ENCODE assay signal across 16 cellular contexts in the genomic region with DNA sequence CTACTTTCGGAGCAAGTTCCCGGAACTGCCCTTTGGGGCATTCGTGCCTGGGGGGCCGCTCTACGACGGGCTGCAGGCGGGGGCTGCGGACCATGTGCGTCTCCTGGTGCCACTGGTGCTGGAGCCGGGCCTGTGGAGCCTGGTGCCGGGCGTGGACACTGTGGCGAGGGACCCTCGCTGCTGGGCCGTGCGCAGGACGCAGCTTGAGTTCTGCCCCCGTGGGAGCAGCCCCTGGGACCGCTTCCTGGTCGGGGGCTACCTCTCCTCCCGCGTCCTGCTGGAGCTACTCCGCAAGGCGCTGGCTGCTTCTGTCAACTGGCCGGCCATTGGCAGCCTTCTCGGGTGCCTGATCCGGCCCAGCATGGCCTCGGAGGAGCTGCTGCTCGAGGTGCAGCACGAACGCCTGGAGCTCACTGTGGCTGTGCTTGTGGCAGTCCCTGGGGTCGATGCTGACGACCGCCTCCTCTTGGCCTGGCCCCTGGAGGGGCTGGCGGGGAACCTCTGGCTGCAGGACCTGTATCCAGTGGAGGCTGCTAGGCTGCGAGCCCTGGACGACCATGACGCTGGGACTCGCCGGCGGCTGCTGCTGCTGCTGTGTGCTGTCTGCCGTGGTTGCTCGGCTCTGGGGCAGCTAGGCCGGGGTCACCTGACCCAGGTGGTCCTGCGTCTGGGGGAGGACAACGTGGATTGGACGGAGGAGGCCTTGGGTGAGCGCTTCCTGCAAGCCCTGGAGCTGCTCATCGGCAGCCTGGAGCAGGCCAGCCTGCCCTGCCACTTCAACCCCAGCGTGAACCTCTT. TPM values are rescaled to one million over a fixed set of nuclear protein-coding genes. Genes with fewer than 3 reads are reported as not detected.
A peak's percentile ranks its signal among the peaks of the same experiment; 100 is the strongest.
DNase-seq lines count a peak whose midpoint lies in the region; ATAC-seq, FAIRE-seq and TF ChIP-seq lines count a peak whose summit lies in the region.
"Had no signal": no experiment of that assay in that cellular context is flagged by ENCODE, and none has a peak within 500 bp of the region (broad histone marks: within the 10 kb centered on the region; RNA-seq: fewer than 3 reads in every experiment).

No MANE protein-coding gene starts in this region.

- H3K9ac ChIP-seq in HepG2 (ENCODE audit: insufficient read depth, low read depth, low read length), result no peak overlapping the region
- H3K9ac ChIP-seq in neuronal stem cell (ENCODE audit: low read depth, low read length, poor library complexity), result no peak overlapping the region
- H3K9ac ChIP-seq: BLaER1, GM23248 had no signal

- no peaks in the 10 kb centered on the region; a peak in 1 of 5 replicates for H3K27me3 ChIP-seq in HepG2 (ENCODE audit: control insufficient read depth in 1 of 2, insufficient read depth in 2 of 2, low read length in 2 of 2)
- no peaks in the 10 kb centered on the region for H3K27me3 ChIP-seq in right lobe of liver
- peaks cover 0 to 2% (median 0%) of the 10 kb centered on the region in 3 experiments for H3K27me3 ChIP-seq in neuronal stem cell (ENCODE audit: control insufficient read depth in 3 of 3, insufficient read depth in 3 of 3, low read depth in 1 of 3, low read length in 3 of 3)
- H3K27me3 ChIP-seq: BLaER1 had no signal

- no peak overlapping the region for H2BK12ac ChIP-seq in neuronal stem cell (ENCODE audit: low read length)

- TF ChIP-seq EP300 in HepG2 (IDR thresholded peaks at IDR 0.05; ENCODE audit: low read depth in 2 of 2, low read length in 2 of 2), result no peak
- no peak for TF ChIP-seq EP300 in HepG2 (CRISPR knock-in tag; IDR thresholded peaks at IDR 0.05; ENCODE audit: borderline replicate concordance)

- H3K4ac ChIP-seq in neuronal stem cell (ENCODE audit: low read length), result no peak overlapping the region

- H2BK15ac ChIP-seq in neuronal stem cell (ENCODE audit: low read length), result no peak overlapping the region

- H3K9me3 ChIP-seq in HepG2 (ENCODE audit: low read length), result no peaks in the 10 kb centered on the region
- H3K9me3 ChIP-seq in right lobe of liver, result no peaks in the 10 kb centered on the region
- H3K9me3 ChIP-seq in neuronal stem cell (replicated peaks in 1 of 2; ENCODE audit: control insufficient read depth in 2 of 2, insufficient read depth in 1 of 2, low read depth in 1 of 2, low read length in 2 of 2), result no peaks in the 10 kb centered on the region
- H3K9me3 ChIP-seq: A549, BLaER1, HAP-1 had no signal

- no peak overlapping the region for H4K91ac ChIP-seq in neuronal stem cell (ENCODE audit: low read depth, low read length, poor library complexity)

- no peak overlapping the region for H2BK120ac ChIP-seq in neuronal stem cell (ENCODE audit: low read depth, low read length)

- CTCF ChIA-PET in HepG2 (lab: Yijun Ruan, JAX; ENCODE audit: low intra/inter-chr PET ratio, low total read pairs), result no interaction called here

- H3K4me2 ChIP-seq in HepG2 (ENCODE audit: low read depth, low read length) (no peak overlapping the region), neuronal stem cell (ENCODE audit: insufficient read depth, low read length, poor library complexity, severe bottlenecking) (no peak overlapping the region)
- H3K4me2 ChIP-seq: A549, BLaER1 had no signal

- no peak for TF ChIP-seq RAD21 in HepG2 (CRISPR knock-in tag; IDR thresholded peaks at IDR 0.05)

- peaks cover 9% of the 10 kb centered on the region for H3K79me2 ChIP-seq in HepG2 (ENCODE audit: insufficient read depth, low read length)

- H2AFZ ChIP-seq in HepG2 (ENCODE audit: low read length) (no peak overlapping the region), neuronal stem cell (ENCODE audit: low read length) (no peak overlapping the region)
- H2AFZ ChIP-seq: GM23248 had no signal

- in situ Hi-C loops in HepG2 (cut with HindIII; ENCODE audit: extremely low pct_ligation_motif_present, low pct_unique_long_range_greater_than_20kb), result no loop called here

- DNase-seq in HepG2 (ENCODE audit: low spot score) (no peak), right lobe of liver (no peak), neuronal stem cell (ENCODE audit: low spot score) (no peak), H54 (ENCODE audit: insufficient read length, low spot score) (no peak), NCI-H2171 (lab: John Stamatoyannopoulos, UW) (no peak)
- DNase-seq: CD4-positive, alpha-beta memory T cell; DMS153; DMS79; GDM1; GM23248 had no signal

- H2AK5ac ChIP-seq in neuronal stem cell (ENCODE audit: low read depth, low read length), result no peak overlapping the region

- no peak for TF ChIP-seq CTCF in HepG2 (CRISPR knock-in tag; IDR thresholded peaks at IDR 0.05)
- no peak for TF ChIP-seq CTCF in right lobe of liver (IDR thresholded peaks at IDR 0.05)

- POLR2A ChIA-PET in HepG2 (lab: Yijun Ruan, JAX), result no interaction called here

- H3K23ac ChIP-seq in neuronal stem cell (ENCODE audit: low read depth, low read length, poor library complexity), result no peak overlapping the region

- H3K18ac ChIP-seq in neuronal stem cell (ENCODE audit: low read length), result peak overlapping the region; percentile 16

- H3K14ac ChIP-seq in neuronal stem cell (ENCODE audit: low read length), result peak overlapping the region; percentile 39

- WGBS in HepG2 (ENCODE audit: low lambda C conversion rate), result no CpG with 5 or more reads among the region's 50 CpGs
- WGBS in right lobe of liver (ENCODE audit: insufficient coverage, low coverage, low lambda C conversion rate, missing lambda C conversion rate), result 100% methylated on average over 2 of the region's 50 CpGs
- no CpG with 5 or more reads among the region's 50 CpGs for WGBS in neuronal stem cell (ENCODE audit: extremely low coverage in 2 of 2, insufficient read length in 2 of 2, insufficient replicate concordance in 1 of 2), 2 donors

- intact Hi-C loops in HepG2 (cut with micrococcal nuclease; ENCODE audit: unreplicated experiment), result no loop called here
- intact Hi-C loops in right lobe of liver (cut with DNase I), result no loop called here

- H3K4me3 ChIP-seq in HepG2 (replicated peaks in 1 of 3; ENCODE audit: insufficient read depth in 1 of 3, low read depth in 2 of 3, low read length in 3 of 3) (no peak overlapping the region), right lobe of liver (no peak overlapping the region), neuronal stem cell (ENCODE audit: low read length in 2 of 2) (no peak overlapping the region)
- H3K4me3 ChIP-seq: A549, BLaER1, GM23248, HAP-1 had no signal

- peaks cover 4 to 23% of the 10 kb centered on the region in 2 experiments; a peak in 4 of 5 replicates for H3K36me3 ChIP-seq in HepG2 (replicated peaks in 1 of 2; ENCODE audit: control insufficient read depth in 1 of 2, insufficient read depth in 2 of 2, low read length in 2 of 2)
- peaks cover 0 to 29% (median under 1%) of the 10 kb centered on the region in 4 donors for H3K36me3 ChIP-seq in right lobe of liver
- H3K36me3 ChIP-seq in neuronal stem cell (replicated peaks in 1 of 2; ENCODE audit: control insufficient read depth in 2 of 2, insufficient read depth in 2 of 2, low read length in 2 of 2), result peaks cover 18 to 28% of the 10 kb centered on the region in 2 donors

- peak overlapping the region; percentile 40 for H2BK5ac ChIP-seq in neuronal stem cell (ENCODE audit: low read length)

- no peaks in the 10 kb centered on the region for H4K20me1 ChIP-seq in HepG2 (ENCODE audit: insufficient read depth, low read length)

- H3K79me1 ChIP-seq in neuronal stem cell (ENCODE audit: low read depth, low read length), result no peaks in the 10 kb centered on the region

- peaks cover 20% of the 10 kb centered on the region for H3K4me1 ChIP-seq in HepG2 (ENCODE audit: insufficient read depth, low read length)
- peaks cover 0 to 15% (median 7%) of the 10 kb centered on the region in 4 donors for H3K4me1 ChIP-seq in right lobe of liver
- H3K4me1 ChIP-seq in neuronal stem cell (ENCODE audit: control insufficient read depth in 2 of 2, insufficient read depth in 1 of 2, low read depth in 1 of 2, low read length in 2 of 2), result peaks cover 18 to 20% of the 10 kb centered on the region in 2 donors

- BruUV-seq in HepG2 (replicated peaks; lab: Mats Ljungman, UMichigan), result no TSS peak

- H3K27ac ChIP-seq in HepG2 (ENCODE audit: extremely low read length, insufficient read depth, low read length), result no peak overlapping the region
- H3K27ac ChIP-seq in right lobe of liver, result no peak overlapping the region
- no peak overlapping the region for H3K27ac ChIP-seq in neuronal stem cell (replicated peaks; ENCODE audit: low read length)
- H3K27ac ChIP-seq: 22Rv1, A549, BLaER1, GM23248 had no signal

- ATAC-seq in HepG2 (no peak), right lobe of liver (no peak)
- ATAC-seq: A549 had no signal

- TF ChIP-seq POLR2A in HepG2 (IDR thresholded peaks at IDR 0.05; ENCODE audit: insufficient read depth in 1 of 2, low read depth in 2 of 2, low read length in 2 of 2), result no peak
- TF ChIP-seq POLR2A in right lobe of liver (IDR thresholded peaks at IDR 0.05), result no peak
- no peak for TF ChIP-seq POLR2A in H54 (IDR thresholded peaks at IDR 0.05; ENCODE audit: low read depth, low read length)

- FAIRE-seq in HepG2 (lab: Jason Lieb, UNC) (no peak), H54 (lab: Jason Lieb, UNC) (no peak)
- FAIRE-seq: A549, GM12892, GM18507 had no signal

- H4K8ac ChIP-seq in neuronal stem cell (ENCODE audit: low read depth, low read length), result peak overlapping the region; percentile 24

RNA-seq across cellular contexts. Expression of gene MIEF2, which starts 3.6 kb away (rescaled TPM):
- total RNA-seq in HepG2 (2016; rRNA removed; fragmentation: Illumina TruSeq; extraction: Trizol) (8.0 and 8.2 TPM in 2 replicates), right lobe of liver (10 to 100 TPM in 1 of 6 experiments, 1 to 10 TPM in 5; 5.9 to 10.6 (median 7.1) TPM)
- 1.4 and 1.9 TPM in 2 replicates for total RNA-seq in HepG2 (2016; cell fraction: cytosol; rRNA removed; fragmentation: Illumina TruSeq; extraction: Trizol; ENCODE audit: low read depth)
- total RNA-seq in HepG2 (2016; cell fraction: insoluble cytoplasmic fraction; rRNA removed; fragmentation: Illumina TruSeq; extraction: Trizol), result 6.8 and 9.6 TPM in 2 replicates
- total RNA-seq in HepG2 (2016; cell fraction: membrane; rRNA removed; fragmentation: Illumina TruSeq; extraction: Trizol), result 2.5 and 2.9 TPM in 2 replicates
- 11.8 and 12.5 TPM in 2 replicates for total RNA-seq in HepG2 (2016; cell fraction: nucleus; rRNA removed; fragmentation: Illumina TruSeq; extraction: Trizol)
- 6.0 and 9.5 TPM in 2 replicates for polyA plus RNA-seq in HepG2 (2011; rRNA removed)
- polyA plus RNA-seq in HepG2 (2011; cell fraction: cytosol; rRNA removed), result 10.8 and 16.3 TPM in 2 replicates
- 40.2 and 48.1 TPM in 2 replicates for polyA plus RNA-seq in HepG2 (2011; cell fraction: nucleus; rRNA removed)
- 4.3 and 5.9 TPM in 2 replicates for polyA plus RNA-seq in HepG2 (2012)
- polyA plus RNA-seq in HepG2 (2016; cell fraction: cytosol; fragmentation: Illumina TruSeq; extraction: Trizol; ENCODE audit: low read depth), result 0.40 and 0.46 TPM in 2 replicates
- 3.5 and 3.7 TPM in 2 replicates for polyA plus RNA-seq in HepG2 (2016; cell fraction: insoluble cytoplasmic fraction; fragmentation: Illumina TruSeq; extraction: Trizol; ENCODE audit: low read depth)
- polyA plus RNA-seq in HepG2 (2016; cell fraction: membrane; fragmentation: Illumina TruSeq; extraction: Trizol; ENCODE audit: low read depth), result 1.1 and 1.2 TPM in 2 replicates
- 8.4 and 11.9 TPM in 2 replicates for polyA plus RNA-seq in HepG2 (2016; cell fraction: nucleus; fragmentation: Illumina TruSeq; extraction: Trizol; ENCODE audit: insufficient read depth, low read depth)
- polyA minus RNA-seq in HepG2 (2011; rRNA and poly(A)+ RNA removed; ENCODE audit: low replicate concordance), result 12.7 and 29.1 TPM in 2 replicates
- 7.4 and 9.1 TPM in 2 replicates for polyA minus RNA-seq in HepG2 (2011; cell fraction: cytosol; rRNA and poly(A)+ RNA removed)
- 18.0 and 20.5 TPM in 2 replicates for polyA minus RNA-seq in HepG2 (2011; cell fraction: nucleus; rRNA and poly(A)+ RNA removed)
- 4.4 TPM for polyA plus RNA-seq in neuronal stem cell (2013, experiment 1 of 2)
- polyA plus RNA-seq in neuronal stem cell (2013, experiment 2 of 2), result 4.6 TPM

RNA-seq across cellular contexts. Expression of gene FLII, which starts 5.5 kb away (rescaled TPM):
- 130 and 135 TPM in 2 replicates for total RNA-seq in HepG2 (2016; rRNA removed; fragmentation: Illumina TruSeq; extraction: Trizol)
- 20.5 and 23.1 TPM in 2 replicates for total RNA-seq in HepG2 (2016; cell fraction: cytosol; rRNA removed; fragmentation: Illumina TruSeq; extraction: Trizol; ENCODE audit: low read depth)
- total RNA-seq in HepG2 (2016; cell fraction: insoluble cytoplasmic fraction; rRNA removed; fragmentation: Illumina TruSeq; extraction: Trizol), result 123 and 124 TPM in 2 replicates
- total RNA-seq in HepG2 (2016; cell fraction: membrane; rRNA removed; fragmentation: Illumina TruSeq; extraction: Trizol), result 56.6 and 58.5 TPM in 2 replicates
- total RNA-seq in HepG2 (2016; cell fraction: nucleus; rRNA removed; fragmentation: Illumina TruSeq; extraction: Trizol), result 79.3 and 83.0 TPM in 2 replicates
- polyA plus RNA-seq in HepG2 (2011; rRNA removed), result 303 and 324 TPM in 2 replicates
- polyA plus RNA-seq in HepG2 (2011; cell fraction: cytosol; rRNA removed), result 189 and 265 TPM in 2 replicates
- polyA plus RNA-seq in HepG2 (2011; cell fraction: nucleus; rRNA removed), result 685 and 845 TPM in 2 replicates
- 108 and 130 TPM in 2 replicates for polyA plus RNA-seq in HepG2 (2012)
- 15.6 and 17.4 TPM in 2 replicates for polyA plus RNA-seq in HepG2 (2016; cell fraction: cytosol; fragmentation: Illumina TruSeq; extraction: Trizol; ENCODE audit: low read depth)
- 140 and 172 TPM in 2 replicates for polyA plus RNA-seq in HepG2 (2016; cell fraction: insoluble cytoplasmic fraction; fragmentation: Illumina TruSeq; extraction: Trizol; ENCODE audit: low read depth)
- 37.0 and 39.8 TPM in 2 replicates for polyA plus RNA-seq in HepG2 (2016; cell fraction: membrane; fragmentation: Illumina TruSeq; extraction: Trizol; ENCODE audit: low read depth)
- 198 and 202 TPM in 2 replicates for polyA plus RNA-seq in HepG2 (2016; cell fraction: nucleus; fragmentation: Illumina TruSeq; extraction: Trizol; ENCODE audit: insufficient read depth, low read depth)
- 413 and 442 TPM in 2 replicates for polyA minus RNA-seq in HepG2 (2011; rRNA and poly(A)+ RNA removed; ENCODE audit: low replicate concordance)
- 159 and 175 TPM in 2 replicates for polyA minus RNA-seq in HepG2 (2011; cell fraction: cytosol; rRNA and poly(A)+ RNA removed)
- 95.7 and 108 TPM in 2 replicates for polyA minus RNA-seq in HepG2 (2011; cell fraction: nucleus; rRNA and poly(A)+ RNA removed)
- total RNA-seq in right lobe of liver, result 100 to 1,000 TPM in 4 of 6 experiments, 10 to 100 TPM in 2; 89.0 to 171 (median 116) TPM
- polyA plus RNA-seq in neuronal stem cell (2013, experiment 1 of 2), result 127 TPM
- polyA plus RNA-seq in neuronal stem cell (2013, experiment 2 of 2), result 124 TPM

RNA-seq across cellular contexts. Expression of gene LLGL1, which starts 38.6 kb away (rescaled TPM):
- 15.3 and 19.7 TPM in 2 replicates for total RNA-seq in HepG2 (2016; rRNA removed; fragmentation: Illumina TruSeq; extraction: Trizol)
- total RNA-seq in HepG2 (2016; cell fraction: cytosol; rRNA removed; fragmentation: Illumina TruSeq; extraction: Trizol; ENCODE audit: low read depth), result 2.3 and 2.6 TPM in 2 replicates
- 15.3 and 17.1 TPM in 2 replicates for total RNA-seq in HepG2 (2016; cell fraction: insoluble cytoplasmic fraction; rRNA removed; fragmentation: Illumina TruSeq; extraction: Trizol)
- total RNA-seq in HepG2 (2016; cell fraction: membrane; rRNA removed; fragmentation: Illumina TruSeq; extraction: Trizol), result 8.6 and 9.8 TPM in 2 replicates
- 8.6 and 10.2 TPM in 2 replicates for total RNA-seq in HepG2 (2016; cell fraction: nucleus; rRNA removed; fragmentation: Illumina TruSeq; extraction: Trizol)
- 15.0 and 18.8 TPM in 2 replicates for polyA plus RNA-seq in HepG2 (2011; rRNA removed)
- 10.4 and 17.8 TPM in 2 replicates for polyA plus RNA-seq in HepG2 (2011; cell fraction: cytosol; rRNA removed)
- 32.9 and 37.7 TPM in 2 replicates for polyA plus RNA-seq in HepG2 (2011; cell fraction: nucleus; rRNA removed)
- 7.1 and 9.0 TPM in 2 replicates for polyA plus RNA-seq in HepG2 (2012)
- 1.6 and 1.8 TPM in 2 replicates for polyA plus RNA-seq in HepG2 (2016; cell fraction: cytosol; fragmentation: Illumina TruSeq; extraction: Trizol; ENCODE audit: low read depth)
- polyA plus RNA-seq in HepG2 (2016; cell fraction: insoluble cytoplasmic fraction; fragmentation: Illumina TruSeq; extraction: Trizol; ENCODE audit: low read depth), result 13.7 and 17.7 TPM in 2 replicates
- polyA plus RNA-seq in HepG2 (2016; cell fraction: membrane; fragmentation: Illumina TruSeq; extraction: Trizol; ENCODE audit: low read depth), result 5.4 and 6.6 TPM in 2 replicates
- 15.0 and 16.9 TPM in 2 replicates for polyA plus RNA-seq in HepG2 (2016; cell fraction: nucleus; fragmentation: Illumina TruSeq; extraction: Trizol; ENCODE audit: insufficient read depth, low read depth)
- 19.0 and 51.1 TPM in 2 replicates for polyA minus RNA-seq in HepG2 (2011; rRNA and poly(A)+ RNA removed; ENCODE audit: low replicate concordance)
- polyA minus RNA-seq in HepG2 (2011; cell fraction: cytosol; rRNA and poly(A)+ RNA removed), result 11.7 and 14.3 TPM in 2 replicates
- polyA minus RNA-seq in HepG2 (2011; cell fraction: nucleus; rRNA and poly(A)+ RNA removed), result 8.6 and 10.4 TPM in 2 replicates
- 1 to 10 TPM; 2.0 to 8.6 (median 2.8) TPM for total RNA-seq in right lobe of liver
- polyA plus RNA-seq in neuronal stem cell (2013, experiment 1 of 2), result 72.8 TPM
- 73.5 TPM for polyA plus RNA-seq in neuronal stem cell (2013, experiment 2 of 2)

RNA-seq across cellular contexts. Expression of gene TOP3A, which starts 50.7 kb away (rescaled TPM):
- 30.7 and 36.8 TPM in 2 replicates for total RNA-seq in HepG2 (2016; rRNA removed; fragmentation: Illumina TruSeq; extraction: Trizol)
- total RNA-seq in HepG2 (2016; cell fraction: cytosol; rRNA removed; fragmentation: Illumina TruSeq; extraction: Trizol; ENCODE audit: low read depth), result 13.1 and 14.9 TPM in 2 replicates
- total RNA-seq in HepG2 (2016; cell fraction: insoluble cytoplasmic fraction; rRNA removed; fragmentation: Illumina TruSeq; extraction: Trizol), result 27.4 and 35.0 TPM in 2 replicates
- 17.3 and 17.9 TPM in 2 replicates for total RNA-seq in HepG2 (2016; cell fraction: membrane; rRNA removed; fragmentation: Illumina TruSeq; extraction: Trizol)
- total RNA-seq in HepG2 (2016; cell fraction: nucleus; rRNA removed; fragmentation: Illumina TruSeq; extraction: Trizol), result 42.4 and 45.8 TPM in 2 replicates
- 15.4 and 16.9 TPM in 2 replicates for polyA plus RNA-seq in HepG2 (2011; rRNA removed)
- 9.1 and 10.4 TPM in 2 replicates for polyA plus RNA-seq in HepG2 (2011; cell fraction: cytosol; rRNA removed)
- 19.7 and 20.7 TPM in 2 replicates for polyA plus RNA-seq in HepG2 (2011; cell fraction: nucleus; rRNA removed)
- polyA plus RNA-seq in HepG2 (2012), result 15.1 and 17.3 TPM in 2 replicates
- polyA plus RNA-seq in HepG2 (2016; cell fraction: cytosol; fragmentation: Illumina TruSeq; extraction: Trizol; ENCODE audit: low read depth), result 2.3 and 2.6 TPM in 2 replicates
- 21.2 and 22.7 TPM in 2 replicates for polyA plus RNA-seq in HepG2 (2016; cell fraction: insoluble cytoplasmic fraction; fragmentation: Illumina TruSeq; extraction: Trizol; ENCODE audit: low read depth)
- 6.3 and 6.6 TPM in 2 replicates for polyA plus RNA-seq in HepG2 (2016; cell fraction: membrane; fragmentation: Illumina TruSeq; extraction: Trizol; ENCODE audit: low read depth)
- polyA plus RNA-seq in HepG2 (2016; cell fraction: nucleus; fragmentation: Illumina TruSeq; extraction: Trizol; ENCODE audit: insufficient read depth, low read depth), result 55.0 and 64.3 TPM in 2 replicates
- 49.6 and 93.1 TPM in 2 replicates for polyA minus RNA-seq in HepG2 (2011; rRNA and poly(A)+ RNA removed; ENCODE audit: low replicate concordance)
- 17.6 TPM in 2 replicates for polyA minus RNA-seq in HepG2 (2011; cell fraction: cytosol; rRNA and poly(A)+ RNA removed)
- 46.6 and 52.9 TPM in 2 replicates for polyA minus RNA-seq in HepG2 (2011; cell fraction: nucleus; rRNA and poly(A)+ RNA removed)
- total RNA-seq in right lobe of liver, result 10 to 100 TPM; 13.7 to 29.9 (median 20.7) TPM
- 18.5 TPM for polyA plus RNA-seq in neuronal stem cell (2013, experiment 1 of 2)
- polyA plus RNA-seq in neuronal stem cell (2013, experiment 2 of 2), result 19.5 TPM

RNA-seq across cellular contexts. Expression of gene SMCR8, which starts 51.0 kb away (rescaled TPM):
- 11.8 and 16.6 TPM in 2 replicates for total RNA-seq in HepG2 (2016; rRNA removed; fragmentation: Illumina TruSeq; extraction: Trizol)
- total RNA-seq in HepG2 (2016; cell fraction: cytosol; rRNA removed; fragmentation: Illumina TruSeq; extraction: Trizol; ENCODE audit: low read depth), result 1.3 and 1.4 TPM in 2 replicates
- 11.9 and 13.2 TPM in 2 replicates for total RNA-seq in HepG2 (2016; cell fraction: insoluble cytoplasmic fraction; rRNA removed; fragmentation: Illumina TruSeq; extraction: Trizol)
- total RNA-seq in HepG2 (2016; cell fraction: membrane; rRNA removed; fragmentation: Illumina TruSeq; extraction: Trizol), result 6.2 and 6.5 TPM in 2 replicates
- total RNA-seq in HepG2 (2016; cell fraction: nucleus; rRNA removed; fragmentation: Illumina TruSeq; extraction: Trizol), result 11.0 and 13.5 TPM in 2 replicates
- polyA plus RNA-seq in HepG2 (2011; rRNA removed), result 7.6 and 7.7 TPM in 2 replicates
- polyA plus RNA-seq in HepG2 (2011; cell fraction: cytosol; rRNA removed), result 5.1 and 5.4 TPM in 2 replicates
- 12.3 and 12.5 TPM in 2 replicates for polyA plus RNA-seq in HepG2 (2011; cell fraction: nucleus; rRNA removed)
- polyA plus RNA-seq in HepG2 (2012), result 7.5 and 8.8 TPM in 2 replicates
- 0.59 and 0.60 TPM in 2 replicates for polyA plus RNA-seq in HepG2 (2016; cell fraction: cytosol; fragmentation: Illumina TruSeq; extraction: Trizol; ENCODE audit: low read depth)
- polyA plus RNA-seq in HepG2 (2016; cell fraction: insoluble cytoplasmic fraction; fragmentation: Illumina TruSeq; extraction: Trizol; ENCODE audit: low read depth), result 7.3 and 9.5 TPM in 2 replicates
- polyA plus RNA-seq in HepG2 (2016; cell fraction: membrane; fragmentation: Illumina TruSeq; extraction: Trizol; ENCODE audit: low read depth), result 1.6 and 1.8 TPM in 2 replicates
- 14.1 and 15.0 TPM in 2 replicates for polyA plus RNA-seq in HepG2 (2016; cell fraction: nucleus; fragmentation: Illumina TruSeq; extraction: Trizol; ENCODE audit: insufficient read depth, low read depth)
- 14.3 and 17.2 TPM in 2 replicates for polyA minus RNA-seq in HepG2 (2011; rRNA and poly(A)+ RNA removed; ENCODE audit: low replicate concordance)
- 7.2 and 9.1 TPM in 2 replicates for polyA minus RNA-seq in HepG2 (2011; cell fraction: cytosol; rRNA and poly(A)+ RNA removed)
- 17.6 and 19.5 TPM in 2 replicates for polyA minus RNA-seq in HepG2 (2011; cell fraction: nucleus; rRNA and poly(A)+ RNA removed)
- total RNA-seq in right lobe of liver, result 1 to 10 TPM; 4.2 to 7.9 (median 6.4) TPM
- 4.7 TPM for polyA plus RNA-seq in neuronal stem cell (2013, experiment 1 of 2)
- 4.8 TPM for polyA plus RNA-seq in neuronal stem cell (2013, experiment 2 of 2)
